Comparison of ENCODE assay signal across 16 cellular contexts in the genomic region with DNA sequence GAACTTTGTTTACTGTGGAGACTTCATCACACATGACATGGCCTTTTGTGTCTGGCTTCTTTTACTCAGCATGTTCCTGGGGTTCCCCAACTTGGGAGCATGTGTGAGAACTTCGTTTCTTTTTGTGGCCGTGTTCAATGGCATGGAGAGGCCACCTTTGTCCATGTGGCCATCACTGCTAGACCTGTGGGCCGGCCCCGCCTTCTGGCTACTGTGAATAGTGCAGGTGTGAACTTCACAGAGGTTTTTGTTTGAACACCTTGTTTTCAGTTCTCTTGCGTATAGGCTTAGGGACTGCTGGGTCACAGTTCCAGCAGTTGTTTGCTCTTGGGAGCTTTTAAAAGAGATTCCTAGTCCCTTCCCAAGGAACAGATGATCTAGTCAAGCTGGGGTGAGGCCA. TPM values are rescaled to one million over a fixed set of nuclear protein-coding genes. Genes with fewer than 3 reads are reported as not detected.
DNase-seq lines count a peak whose midpoint lies in the region; TF ChIP-seq lines count a peak whose summit lies in the region.
"Had no signal": no experiment of that assay in that cellular context is flagged by ENCODE, and none has a peak within 500 bp of the region (broad histone marks: within the 10 kb centered on the region; RNA-seq: fewer than 3 reads in every experiment).

No MANE protein-coding gene starts in this region.

- H3K36me3 Mint-ChIP-seq in neural progenitor cell: peaks cover 9% of the 10 kb centered on the region

- H3K4me1 Mint-ChIP-seq in neural progenitor cell: peaks cover 41% of the 10 kb centered on the region
- H3K4me1 Mint-ChIP-seq: IgD-negative memory B cell had no signal

- peak overlapping the region; percentile 30 for H3K27ac Mint-ChIP-seq in neural progenitor cell
- H3K27ac Mint-ChIP-seq: CD8-positive, alpha-beta T cell had no signal

- H3K4me1 ChIP-seq in neural progenitor cell: peaks cover 34% of the 10 kb centered on the region
- H3K4me1 ChIP-seq: HAP-1 had no signal

- no peak overlapping the region for H3K4me3 ChIP-seq in choroid plexus epithelial cell (ENCODE audit: low read depth, low read length)
- no peak overlapping the region for H3K4me3 ChIP-seq in neural progenitor cell
- H3K4me3 ChIP-seq: HAP-1, heart left ventricle had no signal

- H2AFZ ChIP-seq in neural progenitor cell (replicated peaks): no peak overlapping the region

- no peak overlapping the region for H3K9ac ChIP-seq in neural progenitor cell

- no peaks in the 10 kb centered on the region for H3K9me3 Mint-ChIP-seq in neural progenitor cell
- H3K9me3 Mint-ChIP-seq: CD8-positive, alpha-beta T cell; IgD-negative memory B cell had no signal

- no peak overlapping the region for H3K4me2 ChIP-seq in neural progenitor cell

- H3F3A ChIP-seq in neural progenitor cell (ENCODE audit: low read depth): peaks cover 37% of the 10 kb centered on the region

- no peaks in the 10 kb centered on the region for H3K36me3 ChIP-seq in neural progenitor cell

- no peaks in the 10 kb centered on the region for H3K27me3 ChIP-seq in neural progenitor cell

- H3K27me3 Mint-ChIP-seq in neural progenitor cell (ENCODE audit: insufficient read depth, low read depth): peaks cover 14% of the 10 kb centered on the region

- H3K4me3 Mint-ChIP-seq in neural progenitor cell: no peak overlapping the region
- H3K4me3 Mint-ChIP-seq: CD8-positive, alpha-beta T cell; IgD-negative memory B cell had no signal

- H3K9me3 ChIP-seq in neural progenitor cell (ENCODE audit: low read depth): no peaks in the 10 kb centered on the region
- H3K9me3 ChIP-seq: HAP-1, heart left ventricle had no signal

- DNase-seq in ELR (ENCODE audit: low read depth) (peak; percentile 6), NCI-H146 treated with DMSO at 0.1 percent for 48 hours (lab: John Stamatoyannopoulos, UW; ENCODE audit: unreplicated experiment) (peak; percentile 22), choroid plexus epithelial cell (ENCODE audit: low read depth) (no peak), neural progenitor cell (ENCODE audit: low spot score) (peak; percentile 52), hepatic stellate cell (ENCODE audit: low spot score) (no peak), NCI-H345 (lab: John Stamatoyannopoulos, UW) (no peak)
- DNase-seq in activated CD8-positive, alpha-beta memory T cell treated with anti-CD3 and anti-CD28 coated beads for 24 hours: no peak
- DNase-seq: activated CD4-positive, CD25-positive, alpha-beta regulatory T cell; activated T-cell treated with anti-CD3 and anti-CD28 coated beads, Interleukin-2, amount 50 U/mL, for 48 hours; CD8-positive, alpha-beta T cell; NCI-H2081 treated with DMSO at 0.1 percent for 48 hours had no signal

- no peak overlapping the region for H3K27ac ChIP-seq in neural progenitor cell
- H3K27ac ChIP-seq: heart left ventricle had no signal

- TF ChIP-seq CTCF in choroid plexus epithelial cell (conservative IDR thresholded peaks at IDR 0.05; ENCODE audit: low read depth, low read length): peak; percentile 26
- TF ChIP-seq CTCF in neural progenitor cell (IDR thresholded peaks at IDR 0.05): peak; percentile 42

- H4K20me1 ChIP-seq in neural progenitor cell (ENCODE audit: low read depth): peaks cover 8% of the 10 kb centered on the region

- no peaks in the 10 kb centered on the region for H3K79me2 ChIP-seq in neural progenitor cell (ENCODE audit: low read depth)

RNA-seq across cellular contexts. Expression of gene SLC38A8, which starts 5.7 kb away (rescaled TPM):
- not detected in 2 replicates for total RNA-seq in neural progenitor cell (ENCODE audit: low replicate concordance)
- total RNA-seq: astrocyte; CD8-positive, alpha-beta T cell; renal cortical epithelial cell had no signal

Comparison
In these comparisons a context has a peak if more than half of its experiments do, and no peak if none do; other contexts are left out.
1. DNase-seq: peak in ELR (single experiment), NCI-H146 treated with DMSO at 0.1 percent for 48 hours (single experiment) and neural progenitor cell (single experiment); none in choroid plexus epithelial cell (single experiment), hepatic stellate cell (single experiment), NCI-H345 (single experiment) and activated CD8-positive, alpha-beta memory T cell treated with anti-CD3 and anti-CD28 coated beads for 24 hours (single experiment).